6 cellular contexts compared by ENCODE assay signal in genomic region chr4:78169728-78170127, GRCh38.
"Had no signal": no experiment of that assay in that cellular context is flagged by ENCODE, and none has a peak within 500 bp of the region (broad histone marks: within the 10 kb centered on the region; RNA-seq: fewer than 3 reads in every experiment).

No MANE protein-coding gene starts in this region.

- H3K4me2 ChIP-seq: KMS-11 had no signal

- H3K27ac ChIP-seq: HL-60, KMS-11 had no signal

- FAIRE-seq: HTR-8/SVneo had no signal

- H3K9ac ChIP-seq: KMS-11 had no signal

- DNase-seq: IMR-90, KBM-7, KG1 had no signal
